In genomic region chrX:113274801-113275200, GRCh38 we compare ENCODE assay signal across 14 cellular contexts.
DNase-seq lines count a peak whose midpoint lies in the region; ATAC-seq and TF ChIP-seq lines count a peak whose summit lies in the region.
"Had no signal": no experiment of that assay in that cellular context is flagged by ENCODE, and none has a peak within 500 bp of the region (broad histone marks: within the 10 kb centered on the region; RNA-seq: fewer than 3 reads in every experiment).

No MANE protein-coding gene starts in this region.

- H3K9me3 Mint-ChIP-seq in effector memory CD8-positive, alpha-beta T cell, result peaks cover 0 to 6% of the 10 kb centered on the region in 2 donors

- no peak for ATAC-seq in effector memory CD8-positive, alpha-beta T cell (replicated peaks)
- ATAC-seq in GM19467 (IDR thresholded peaks at IDR 0.05; ENCODE audit: unreplicated experiment) (no peak), HG02840 (IDR thresholded peaks at IDR 0.05; ENCODE audit: low FRiP score, unreplicated experiment) (no peak)
- ATAC-seq: HepG2 had no signal

- no peaks in the 10 kb centered on the region for H3K36me3 ChIP-seq in spleen
- H3K36me3 ChIP-seq: BLaER1 had no signal

- H3K27ac ChIP-seq in spleen, result no peak overlapping the region
- H3K27ac ChIP-seq: BLaER1 had no signal

- no peaks in the 10 kb centered on the region for H3K4me1 ChIP-seq in spleen
- H3K4me1 ChIP-seq: BLaER1 had no signal

- TF ChIP-seq CTCF in spleen (IDR thresholded peaks at IDR 0.05 in 8 of 11, conservative IDR thresholded peaks at IDR 0.05 in 3 of 11), result no peak

- no peak for TF ChIP-seq POLR2A in spleen (IDR thresholded peaks at IDR 0.05)

- no peaks in the 10 kb centered on the region for H3K9me3 ChIP-seq in spleen
- H3K9me3 ChIP-seq: BLaER1 had no signal

- intact Hi-C loops in spleen (cut with DNase I; ENCODE audit: low total_unique reads), result no loop called here

- no peaks in the 10 kb centered on the region for H3K36me3 Mint-ChIP-seq in effector memory CD8-positive, alpha-beta T cell (ENCODE audit: insufficient read depth)
- H3K36me3 Mint-ChIP-seq: CD4-positive, CD25-positive, alpha-beta regulatory T cell had no signal

- 85 to 93% (median 88%) methylated on average over 1 of the region's 1 CpG for WGBS in spleen, 5 donors

- no peaks in the 10 kb centered on the region for H3K4me1 Mint-ChIP-seq in effector memory CD8-positive, alpha-beta T cell (ENCODE audit: low read depth in 2 of 2)

- H3K4me3 Mint-ChIP-seq in effector memory CD8-positive, alpha-beta T cell, result no peak overlapping the region
- H3K4me3 Mint-ChIP-seq: CD4-positive, CD25-positive, alpha-beta regulatory T cell; H9 had no signal

- no peaks in the 10 kb centered on the region for H3K27me3 Mint-ChIP-seq in effector memory CD8-positive, alpha-beta T cell
- H3K27me3 Mint-ChIP-seq: CD4-positive, CD25-positive, alpha-beta regulatory T cell had no signal

- H3K27ac Mint-ChIP-seq in effector memory CD8-positive, alpha-beta T cell, result no peak overlapping the region
- H3K27ac Mint-ChIP-seq: CD4-positive, CD25-positive, alpha-beta regulatory T cell had no signal

- no peak overlapping the region for H3K4me3 ChIP-seq in spleen
- H3K4me3 ChIP-seq: BLaER1 had no signal

- DNase-seq in HS-27A (ENCODE audit: low read depth) (peak; percentile 11), M059J (ENCODE audit: low read depth) (peak; percentile 23), astrocyte of the hippocampus (ENCODE audit: low read depth, low spot score) (peak; percentile 5), spleen (no peak)
- no peak for DNase-seq in effector memory CD8-positive, alpha-beta T cell
- DNase-seq: AML-193, DMS53, GOT3 had no signal

- no peaks in the 10 kb centered on the region for H3K27me3 ChIP-seq in spleen (replicated peaks in 1 of 7)

Comparison
In these comparisons a context has a peak if more than half of its experiments do, and no peak if none do; other contexts are left out.
1. DNase-seq: peak in HS-27A (single experiment), M059J (single experiment) and astrocyte of the hippocampus (single experiment); none in effector memory CD8-positive, alpha-beta T cell (0 of 3) and spleen (single experiment).